ENCODE assay signal across 24 cellular contexts in the genomic region with DNA sequence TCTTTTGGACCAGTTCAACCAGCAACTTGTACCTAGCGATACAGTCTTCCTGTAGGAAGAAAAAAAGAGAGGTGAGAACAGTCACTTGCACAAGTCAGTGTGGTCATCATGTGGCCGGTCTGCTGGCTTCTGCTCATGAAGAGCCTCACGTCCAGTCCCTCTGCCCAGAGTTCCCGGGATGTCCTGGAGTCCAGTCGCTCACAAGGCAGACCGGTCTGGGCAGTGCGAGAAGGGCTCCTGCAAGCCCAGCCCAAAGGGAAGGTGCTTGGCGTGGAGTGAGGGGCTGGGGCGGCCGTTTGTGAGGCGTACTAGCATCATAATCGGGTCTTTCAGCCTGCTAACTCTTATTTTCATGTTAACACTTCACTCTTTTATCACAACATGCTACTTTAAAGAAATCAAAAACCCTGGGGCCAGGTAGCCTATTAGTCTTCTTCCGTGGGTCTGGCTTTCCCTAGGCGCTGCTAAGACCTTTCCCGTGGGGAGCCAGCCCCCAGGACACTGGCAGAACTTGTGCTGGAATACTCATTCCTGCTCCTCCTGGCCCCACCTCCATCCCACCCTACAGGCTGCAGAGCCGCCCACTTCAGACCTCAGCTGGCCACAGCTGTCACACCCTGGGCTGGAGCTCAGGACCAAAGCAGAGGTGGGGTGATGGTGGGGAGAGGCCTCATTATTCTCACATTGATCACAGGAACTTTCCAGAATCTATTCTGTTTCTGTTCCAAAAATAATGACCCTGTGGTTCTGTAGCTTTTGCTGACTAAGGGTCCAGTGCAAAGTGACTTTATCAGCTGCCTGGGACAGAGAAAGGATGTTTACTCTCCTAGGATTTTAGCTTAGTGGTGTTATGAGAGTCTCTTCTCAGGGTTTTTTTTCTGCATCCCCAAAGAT.
A peak's percentile ranks its signal among the peaks of the same experiment; 100 is the strongest.
DNase-seq lines count a peak whose midpoint lies in the region; ATAC-seq and TF ChIP-seq lines count a peak whose summit lies in the region.
"Had no signal": no experiment of that assay in that cellular context is flagged by ENCODE, and none has a peak within 500 bp of the region (broad histone marks: within the 10 kb centered on the region; RNA-seq: fewer than 3 reads in every experiment).

No MANE protein-coding gene starts in this region.

- no peaks in the 10 kb centered on the region for H3K9me3 ChIP-seq in HUES64 (ENCODE audit: insufficient read depth, low read depth, low read length)
- no peaks in the 10 kb centered on the region for H3K9me3 ChIP-seq in left lung
- no peaks in the 10 kb centered on the region for H3K9me3 ChIP-seq in trophoblast cell (ENCODE audit: insufficient read depth, low read depth, low read length)
- H3K9me3 ChIP-seq: pancreas, vagina had no signal

- H3K14ac ChIP-seq in trophoblast cell (ENCODE audit: low read length): no peak overlapping the region

- H2AK5ac ChIP-seq in trophoblast cell (ENCODE audit: low read length): no peak overlapping the region

- peak overlapping the region; percentile 33 for H3K18ac ChIP-seq in trophoblast cell (ENCODE audit: low read length)

- no peaks in the 10 kb centered on the region for H3K79me2 ChIP-seq in trophoblast cell (ENCODE audit: control insufficient read depth, insufficient read depth, low read length, poor library complexity)

- H3K4ac ChIP-seq in trophoblast cell (ENCODE audit: low read depth, low read length): peak overlapping the region; percentile 17

- DNase-seq in fibroblast of villous mesenchyme (ENCODE audit: low read depth): peak; percentile 32
- DNase-seq in left lung: no peak
- peak; percentile 37 to 57 for DNase-seq in trophoblast cell
- DNase-seq in stimulated activated naive CD4-positive, alpha-beta T cell treated with Interleukin-2 at 50 U/mL for 16 hours (lab: John Stamatoyannopoulos, UW): no peak
- DNase-seq in stimulated activated CD4-positive, alpha-beta T cell treated with anti-CD3 and anti-CD28 coated beads, Interleukin-4, amount 100 ng/mL, for 24 hours: no peak
- no peak for DNase-seq in EL
- DNase-seq in AG08395 (ENCODE audit: low spot score): no peak
- DNase-seq: activated naive CD4-positive, alpha-beta T cell treated with Interleukin-2 at 50 U/mL for 16 hours; Calu3; GOT3; left colon; naive thymus-derived CD8-positive, alpha-beta T cell; NCI-H2029 treated with DMSO at 0.1 percent for 48 hours; NCI-H526; pancreas; SIG-M5; stimulated activated CD4-positive, alpha-beta T cell treated with anti-CD3 and anti-CD28 coated beads, Interleukin-12 subunit alpha, Interleukin-12 subunit beta, amount 100 ng/mL, for 4 hours; stimulated activated CD4-positive, alpha-beta T cell treated with anti-CD3 and anti-CD28 coated beads, Interleukin-4, amount 100 ng/mL, for 4 hours; stimulated activated naive B cell treated with anti-CD40 and anti-IgM and Interleukin-4, amounts not matched to agents 10 μg/mL and 1 μg/mL and 100 μg/mL, for 72 hours; SW 1271; T-helper 9 cell had no signal

- peak overlapping the region; percentile 22 for H2BK12ac ChIP-seq in trophoblast cell (ENCODE audit: low read length)

- TF ChIP-seq CTCF in fibroblast of villous mesenchyme (IDR thresholded peaks at IDR 0.05; ENCODE audit: insufficient read depth, low read depth, low read length) (no peak), left lung (IDR thresholded peaks at IDR 0.05) (no peak)

- H4K91ac ChIP-seq in trophoblast cell (ENCODE audit: low read depth, low read length): peak overlapping the region; percentile 57

- H3K27ac ChIP-seq in HUES64 (ENCODE audit: low read depth, low read length) (peak overlapping the region; percentile 51; the same call in 1 of the 2 replicates), left lung (no peak overlapping the region), trophoblast cell (ENCODE audit: low read depth, low read length) (peak overlapping the region; percentile 35)
- H3K27ac ChIP-seq: pancreas, vagina had no signal

- no peak overlapping the region for H2BK120ac ChIP-seq in trophoblast cell (ENCODE audit: insufficient read depth, low read length, poor library complexity)

- no peak overlapping the region for H4K8ac ChIP-seq in trophoblast cell (ENCODE audit: low read depth, low read length)

- 75% methylated on average over 16 of the region's 16 CpGs for WGBS in HUES64
- WGBS in trophoblast cell (ENCODE audit: extremely low coverage, insufficient coverage, insufficient read length): no CpG with 5 or more reads among the region's 16 CpGs

- peaks cover 5% of the 10 kb centered on the region for H3K79me1 ChIP-seq in trophoblast cell (ENCODE audit: low read length)

- peak overlapping the region; percentile 2 for H3K4me2 ChIP-seq in trophoblast cell (ENCODE audit: low read length)

- H3K27me3 ChIP-seq in HUES64 (ENCODE audit: insufficient read depth, low read length): no peaks in the 10 kb centered on the region
- H3K27me3 ChIP-seq in left lung: no peaks in the 10 kb centered on the region
- H3K27me3 ChIP-seq in trophoblast cell (ENCODE audit: insufficient read depth, low read length): no peaks in the 10 kb centered on the region
- H3K27me3 ChIP-seq: pancreas, vagina had no signal

- intact Hi-C loops in left lung (cut with DNase I): no loop called here

- H3K23ac ChIP-seq in trophoblast cell (ENCODE audit: low read length): no peak overlapping the region

- H2AFZ ChIP-seq in trophoblast cell (ENCODE audit: insufficient read depth, low read length, poor library complexity): no peak overlapping the region

- H3K4me1 ChIP-seq in HUES64 (ENCODE audit: insufficient read depth, low read length) (peaks cover 41% of the 10 kb centered on the region), left lung (no peaks in the 10 kb centered on the region), trophoblast cell (ENCODE audit: control insufficient read depth in 1 of 2, insufficient read depth in 2 of 2, low read length in 2 of 2) (peaks cover 15 to 25% of the 10 kb centered on the region in 2 experiments)
- H3K4me1 ChIP-seq: pancreas, vagina had no signal

- peak overlapping the region; percentile 25 for H2BK5ac ChIP-seq in trophoblast cell (ENCODE audit: low read depth, low read length, poor library complexity)

- peak; percentile 17 for ATAC-seq in left lung
- ATAC-seq: GM12878; left colon; naive thymus-derived CD8-positive, alpha-beta T cell; pancreas; stimulated activated naive B cell treated with anti-CD40 and anti-IgM and Interleukin-4, amounts not matched to agents 10 μg/mL and 1 μg/mL and 100 μg/mL, for 72 hours had no signal

- H3K4me3 ChIP-seq in HUES64 (ENCODE audit: low read length) (no peak overlapping the region), fibroblast of villous mesenchyme (ENCODE audit: low read depth, low read length) (no peak overlapping the region), left lung (no peak overlapping the region), trophoblast cell (ENCODE audit: low read depth, low read length) (no peak overlapping the region)
- H3K4me3 ChIP-seq: GM12878, pancreas, vagina had no signal

- no peak overlapping the region for H3K9ac ChIP-seq in HUES64 (ENCODE audit: low read depth, low read length)
- H3K9ac ChIP-seq in trophoblast cell (ENCODE audit: low read length): no peak overlapping the region

- H4K12ac ChIP-seq in trophoblast cell (ENCODE audit: low read depth, low read length): peak overlapping the region; percentile 16

- no peaks in the 10 kb centered on the region for H3K36me3 ChIP-seq in HUES64 (ENCODE audit: insufficient read depth, low read length)
- peaks cover 0 to 40% of the 10 kb centered on the region in 2 donors for H3K36me3 ChIP-seq in left lung
- H3K36me3 ChIP-seq in trophoblast cell (ENCODE audit: control insufficient read depth in 1 of 2, insufficient read depth in 2 of 2, low read length in 2 of 2): peaks cover 18 to 22% of the 10 kb centered on the region in 2 experiments

Comparison
In these comparisons a context has a peak if more than half of its experiments do, and no peak if none do; other contexts are left out.
1. H3K27ac ChIP-seq: peak in HUES64 (single experiment) and trophoblast cell (single experiment); none in left lung (0 of 2).
2. DNase-seq: peak in fibroblast of villous mesenchyme (single experiment) and trophoblast cell (2 of 2); none in left lung (0 of 2), stimulated activated naive CD4-positive, alpha-beta T cell treated with Interleukin-2 at 50 U/mL for 16 hours (single experiment), stimulated activated CD4-positive, alpha-beta T cell treated with anti-CD3 and anti-CD28 coated beads, Interleukin-4, amount 100 ng/mL, for 24 hours (single experiment), EL (single experiment) and AG08395 (single experiment).